ENCODE assay signal across 22 cellular contexts in genomic region chr12:129693731-129694130, GRCh38.
"Had no signal": no experiment of that assay in that cellular context is flagged by ENCODE, and none has a peak within 500 bp of the region (broad histone marks: within the 10 kb centered on the region; RNA-seq: fewer than 3 reads in every experiment).

No MANE protein-coding gene starts in this region.

- DNase-seq: dorsolateral prefrontal cortex; effector CD4-positive, alpha-beta T cell; foreskin fibroblast; gastrocnemius medialis; head of caudate nucleus; kidney; mesendoderm; midbrain; naive thymus-derived CD4-positive, alpha-beta T cell; stimulated activated CD4-positive, alpha-beta T cell treated with anti-CD3 and anti-CD28 coated beads, Interleukin-12 subunit alpha, Interleukin-12 subunit beta, amount 100 ng/mL, for 4 hours; stimulated activated CD4-positive, alpha-beta T cell treated with anti-CD3 and anti-CD28 coated beads, Interleukin-1b, Interleukin-23, amount 100 ng/mL, for 48 hours; stimulated activated CD4-positive, alpha-beta T cell treated with anti-CD3 and anti-CD28 coated beads, Interleukin-4, amount 100 ng/mL, for 1 hour; stimulated activated CD8-positive, alpha-beta memory T cell treated with anti-CD3 and anti-CD28 coated beads, Interleukin-4, amount 100 ng/mL, for 48 hours; stimulated activated naive CD4-positive, alpha-beta T cell; stimulated activated naive CD8-positive, alpha-beta T cell treated with anti-CD3 and anti-CD28 coated beads, Interleukin-15, amount 100 ng/mL, for 72 hours; thyroid gland had no signal

- H3K4me3 ChIP-seq: dorsolateral prefrontal cortex, gastrocnemius medialis, neural progenitor cell, prostate gland, right atrium auricular region, smooth muscle cell, thyroid gland had no signal

- H3K36me3 ChIP-seq: gastrocnemius medialis, neural progenitor cell, prostate gland, right atrium auricular region, thyroid gland had no signal

- H3K9me3 Mint-ChIP-seq: type B pancreatic cell had no signal

- H3K4me3 Mint-ChIP-seq: naive thymus-derived CD4-positive, alpha-beta T cell; nephron; neural progenitor cell; stimulated activated naive CD8-positive, alpha-beta T cell treated with anti-CD3 and anti-CD28 coated beads, Interleukin-15, amount 100 ng/mL, for 72 hours; type B pancreatic cell had no signal

- H3K27me3 Mint-ChIP-seq: naive thymus-derived CD4-positive, alpha-beta T cell; stimulated activated naive CD8-positive, alpha-beta T cell treated with anti-CD3 and anti-CD28 coated beads, Interleukin-15, amount 100 ng/mL, for 72 hours; type B pancreatic cell had no signal

- H3K27me3 ChIP-seq: gastrocnemius medialis, neural progenitor cell, right atrium auricular region, thyroid gland had no signal

- H3K4me1 ChIP-seq: gastrocnemius medialis, prostate gland, right atrium auricular region, thyroid gland had no signal

- H3K27ac ChIP-seq: dorsolateral prefrontal cortex, gastrocnemius medialis, neural progenitor cell, prostate gland, right atrium auricular region, thyroid gland had no signal

- H2AFZ ChIP-seq: neural progenitor cell had no signal

- H3K36me3 Mint-ChIP-seq: naive thymus-derived CD4-positive, alpha-beta T cell; type B pancreatic cell had no signal

- H3K4me1 Mint-ChIP-seq: naive thymus-derived CD4-positive, alpha-beta T cell; stimulated activated naive CD8-positive, alpha-beta T cell treated with anti-CD3 and anti-CD28 coated beads, Interleukin-15, amount 100 ng/mL, for 72 hours had no signal

- H3K4me2 ChIP-seq: neural progenitor cell, smooth muscle cell had no signal

- H3K9ac ChIP-seq: neural progenitor cell had no signal

- H3K9me3 ChIP-seq: gastrocnemius medialis, prostate gland, thyroid gland had no signal

- H3K27ac Mint-ChIP-seq: naive thymus-derived CD4-positive, alpha-beta T cell; nephron; neural progenitor cell; stimulated activated naive CD8-positive, alpha-beta T cell treated with anti-CD3 and anti-CD28 coated beads, Interleukin-15, amount 100 ng/mL, for 72 hours; type B pancreatic cell had no signal
